Comparison of ENCODE assay signal across 15 cellular contexts in the genomic region with DNA sequence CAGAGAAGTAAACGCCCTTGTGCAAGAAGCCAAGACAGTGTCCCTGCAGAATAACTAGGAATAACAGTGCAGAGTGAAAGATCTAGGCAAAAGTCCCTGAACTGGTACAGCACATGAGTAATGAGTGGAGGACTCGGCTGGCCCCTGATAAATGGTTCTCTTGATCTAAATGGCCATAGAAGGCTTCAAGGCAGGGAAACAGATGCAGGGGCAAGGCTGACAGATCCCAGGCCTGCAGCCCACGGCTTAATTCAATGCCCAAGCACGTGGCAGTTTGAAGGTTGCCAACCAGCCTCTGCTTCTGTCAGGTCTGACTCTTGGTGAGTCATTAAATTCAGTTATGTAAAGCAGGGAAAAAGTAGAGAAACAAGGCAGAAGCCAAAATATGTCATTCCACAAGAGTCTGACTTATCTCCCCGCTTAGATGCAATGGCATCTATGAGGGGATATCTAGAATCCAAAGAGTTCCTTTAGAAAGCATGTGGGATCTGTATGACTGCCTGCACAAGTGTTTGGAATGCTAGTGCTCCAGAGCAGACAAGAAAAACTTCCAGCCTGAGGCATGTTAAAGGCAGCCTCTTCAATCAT.
DNase-seq lines count a peak whose midpoint lies in the region; ATAC-seq, FAIRE-seq and TF ChIP-seq lines count a peak whose summit lies in the region.
"Had no signal": no experiment of that assay in that cellular context is flagged by ENCODE, and none has a peak within 500 bp of the region (broad histone marks: within the 10 kb centered on the region; RNA-seq: fewer than 3 reads in every experiment).

No MANE protein-coding gene starts in this region.

- H3K27me3 ChIP-seq in GM23248 (replicated peaks; ENCODE audit: insufficient read depth) (no peaks in the 10 kb centered on the region), astrocyte (ENCODE audit: insufficient read depth, low read length) (no peaks in the 10 kb centered on the region), left ventricle myocardium inferior (ENCODE audit: low read depth) (no peaks in the 10 kb centered on the region), sigmoid colon (no peaks in the 10 kb centered on the region)
- H3K27me3 ChIP-seq: upper lobe of right lung had no signal

- H3K27ac Mint-ChIP-seq in astrocyte (ENCODE audit: unreplicated experiment) = no peak overlapping the region
- H3K27ac Mint-ChIP-seq: activated naive CD8-positive, alpha-beta T cell treated with anti-CD3 and anti-CD28 coated beads for 36 hours; naive B cell had no signal

- ATAC-seq in HG03139 (IDR thresholded peaks at IDR 0.05; ENCODE audit: unreplicated experiment) = no peak
- ATAC-seq: upper lobe of right lung had no signal

- H3K9me3 ChIP-seq in GM23248 (ENCODE audit: low read depth) (no peaks in the 10 kb centered on the region), astrocyte (ENCODE audit: insufficient read depth, low read depth, low read length) (no peaks in the 10 kb centered on the region), left ventricle myocardium inferior (replicated peaks) (peaks cover 3% of the 10 kb centered on the region), sigmoid colon (peaks cover 0 to 4% (median 0%) of the 10 kb centered on the region in 4 donors), kidney (ENCODE audit: control insufficient read depth in 1 of 2, low read length in 2 of 2) (no peaks in the 10 kb centered on the region)
- H3K9me3 ChIP-seq: upper lobe of right lung had no signal

- H3K36me3 ChIP-seq in GM23248 (ENCODE audit: low read depth) = no peaks in the 10 kb centered on the region
- H3K36me3 ChIP-seq in astrocyte (ENCODE audit: insufficient read depth, low read length) = no peaks in the 10 kb centered on the region
- peaks cover 2% of the 10 kb centered on the region for H3K36me3 ChIP-seq in left ventricle myocardium inferior
- H3K36me3 ChIP-seq in sigmoid colon = no peaks in the 10 kb centered on the region
- no peaks in the 10 kb centered on the region for H3K36me3 ChIP-seq in kidney (ENCODE audit: control insufficient read depth in 1 of 2, insufficient read depth in 2 of 2, low read length in 2 of 2)
- H3K36me3 ChIP-seq: upper lobe of right lung had no signal

- intact Hi-C loops in left ventricle myocardium inferior (cut with micrococcal nuclease) = no loop called here
- intact Hi-C loops in sigmoid colon (cut with DNase I) = no loop called here
- intact Hi-C loops in kidney (cut with DNase I) = no loop called here

- H3K4me3 Mint-ChIP-seq in astrocyte (ENCODE audit: unreplicated experiment) = no peak overlapping the region
- H3K4me3 Mint-ChIP-seq: activated naive CD8-positive, alpha-beta T cell treated with anti-CD3 and anti-CD28 coated beads for 36 hours; naive B cell had no signal

- no peak overlapping the region for H3K4me2 ChIP-seq in GM23248 (ENCODE audit: unreplicated experiment)
- H3K4me2 ChIP-seq in astrocyte (ENCODE audit: low read length) = no peak overlapping the region

- no peak for TF ChIP-seq EP300 in sigmoid colon (IDR thresholded peaks at IDR 0.05)

- H3K4me1 Mint-ChIP-seq in astrocyte (ENCODE audit: low read depth, unreplicated experiment) = peaks cover 5% of the 10 kb centered on the region
- H3K4me1 Mint-ChIP-seq: activated naive CD8-positive, alpha-beta T cell treated with anti-CD3 and anti-CD28 coated beads for 36 hours; naive B cell had no signal

- TF ChIP-seq CTCF in astrocyte (IDR thresholded peaks at IDR 0.05; ENCODE audit: insufficient read depth, low read depth, low read length) (no peak), left ventricle myocardium inferior (IDR thresholded peaks at IDR 0.05; ENCODE audit: borderline replicate concordance) (no peak), sigmoid colon (IDR thresholded peaks at IDR 0.05) (no peak), kidney (IDR thresholded peaks at IDR 0.05; ENCODE audit: borderline replicate concordance, extremely low read depth, insufficient read depth) (no peak), GM10248 (IDR thresholded peaks at IDR 0.05; ENCODE audit: control extremely low read depth, extremely low read depth, low read depth, missing control alignments) (no peak)

- CTCF ChIA-PET in GM10248 (lab: Yijun Ruan, JAX) = no interaction called here

- TF ChIP-seq POLR2A in sigmoid colon (IDR thresholded peaks at IDR 0.05) = no peak

- H4K20me1 ChIP-seq in GM23248 (ENCODE audit: insufficient read depth) (no peaks in the 10 kb centered on the region), astrocyte (ENCODE audit: insufficient read depth, low read length) (no peaks in the 10 kb centered on the region)

- no peaks in the 10 kb centered on the region for H3K79me2 ChIP-seq in GM23248 (ENCODE audit: insufficient read depth)
- no peaks in the 10 kb centered on the region for H3K79me2 ChIP-seq in astrocyte (ENCODE audit: insufficient read depth, low read length)

- H3K9me3 Mint-ChIP-seq in astrocyte (ENCODE audit: unreplicated experiment) = peaks cover 3% of the 10 kb centered on the region

- POLR2A ChIA-PET in GM10248 (lab: Yijun Ruan, JAX) = no interaction called here

- no peaks in the 10 kb centered on the region for H3K9me2 ChIP-seq in GM23248 (ENCODE audit: insufficient read depth)

- H3K27ac ChIP-seq in GM23248 = peak overlapping the region; percentile 45
- H3K27ac ChIP-seq in astrocyte (ENCODE audit: low read depth, low read length) = no peak overlapping the region
- peak overlapping the region; percentile 60 for H3K27ac ChIP-seq in left ventricle myocardium inferior (replicated peaks)
- peak overlapping the region in 3 of 4 donors; percentile 34 to 55 (median 52) for H3K27ac ChIP-seq in sigmoid colon
- no peak overlapping the region for H3K27ac ChIP-seq in kidney (ENCODE audit: low read depth in 2 of 2, low read length in 2 of 2)
- H3K27ac ChIP-seq: upper lobe of right lung had no signal

- H3K36me3 Mint-ChIP-seq in astrocyte (ENCODE audit: low read depth, unreplicated experiment) = peaks cover 2% of the 10 kb centered on the region
- H3K36me3 Mint-ChIP-seq: naive B cell had no signal

- H3K4me1 ChIP-seq in GM23248 (ENCODE audit: insufficient read depth) (peaks cover 10% of the 10 kb centered on the region), astrocyte (ENCODE audit: insufficient read depth, low read length) (peaks cover 7% of the 10 kb centered on the region), left ventricle myocardium inferior (peaks cover 9% of the 10 kb centered on the region), sigmoid colon (peaks cover 0 to 33% (median 4%) of the 10 kb centered on the region in 4 donors), kidney (ENCODE audit: control insufficient read depth in 1 of 2, insufficient read depth in 1 of 2, low read depth in 1 of 2, low read length in 2 of 2) (no peaks in the 10 kb centered on the region)
- H3K4me1 ChIP-seq: upper lobe of right lung had no signal

- peaks cover 16% of the 10 kb centered on the region; the same call in 1 of the 2 replicates for H3F3A ChIP-seq in GM23248 (ENCODE audit: insufficient read depth)

- DNase-seq in GM23248 (peak; percentile 85), astrocyte (ENCODE audit: low read depth) (peak; percentile 94), left ventricle myocardium inferior (peak; percentile 40), sigmoid colon (peak; percentile 64), kidney (no peak), GM10248 (ENCODE audit: extremely low spot score) (no peak)
- no peak for DNase-seq in activated CD4-positive, alpha-beta T cell treated with anti-CD3 and anti-CD28 coated beads for 48 hours
- DNase-seq: activated CD4-positive, CD25-positive, alpha-beta regulatory T cell treated with anti-CD3 and anti-CD28 coated beads, Interleukin-2, amount 50 U/mL, for 72 hours; activated naive CD8-positive, alpha-beta T cell treated with anti-CD3 and anti-CD28 coated beads for 36 hours; naive B cell; NCI-H2029; stimulated activated CD4-positive, alpha-beta T cell treated with anti-CD3 and anti-CD28 coated beads, Interleukin-4, amount 100 ng/mL, for 24 hours; upper lobe of right lung had no signal

- H2AFZ ChIP-seq in GM23248 (no peak overlapping the region), astrocyte (ENCODE audit: low read depth, low read length) (no peak overlapping the region)

- H3K9ac ChIP-seq in GM23248 (no peak overlapping the region), astrocyte (ENCODE audit: low read length) (no peak overlapping the region), kidney (ENCODE audit: low read length in 2 of 2) (no peak overlapping the region)

- WGBS in GM23248 (ENCODE audit: low coverage in 1 of 2, low lambda C conversion rate in 2 of 2, missing lambda C conversion rate in 2 of 2), 2 experiments = 5 to 8% methylated on average over 5 of the region's 5 CpGs
- WGBS in sigmoid colon, 2 donors = 76 to 91% methylated on average over 5 of the region's 5 CpGs

- in situ Hi-C loops in GM23248 (cut with MboI) = no loop called here

- H3K4me3 ChIP-seq in GM23248 (no peak overlapping the region), astrocyte (ENCODE audit: insufficient read depth, low read depth, low read length) (no peak overlapping the region), left ventricle myocardium inferior (no peak overlapping the region), sigmoid colon (no peak overlapping the region), kidney (ENCODE audit: low read length in 2 of 2) (no peak overlapping the region)
- H3K4me3 ChIP-seq: upper lobe of right lung had no signal

- peak; percentile 50 for FAIRE-seq in astrocyte (lab: Jason Lieb, UNC)
- no peak for FAIRE-seq in kidney (lab: Jason Lieb, UNC)
- FAIRE-seq: H1 had no signal

- H3K27me3 Mint-ChIP-seq in astrocyte (ENCODE audit: low read depth, unreplicated experiment) = no peaks in the 10 kb centered on the region
- H3K27me3 Mint-ChIP-seq: activated naive CD8-positive, alpha-beta T cell treated with anti-CD3 and anti-CD28 coated beads for 36 hours; naive B cell had no signal

Comparison
In these comparisons a context has a peak if more than half of its experiments do, and no peak if none do; other contexts are left out.
1. DNase-seq: peak in GM23248 (single experiment), astrocyte (single experiment), left ventricle myocardium inferior (single experiment) and sigmoid colon (single experiment); none in kidney (single experiment), activated CD4-positive, alpha-beta T cell treated with anti-CD3 and anti-CD28 coated beads for 48 hours (single experiment) and GM10248 (single experiment).
2. H3K27ac ChIP-seq: peak in GM23248 (single experiment), left ventricle myocardium inferior (single experiment) and sigmoid colon (3 of 4); none in astrocyte (single experiment) and kidney (0 of 2).